ENCODE assay signal across 8 cellular contexts in genomic region chr14:51095854-51096823, GRCh38. TPM values are rescaled to one million over a fixed set of nuclear protein-coding genes. Genes with fewer than 3 reads are reported as not detected.
DNase-seq lines count a peak whose midpoint lies in the region; ATAC-seq and TF ChIP-seq lines count a peak whose summit lies in the region.

No MANE protein-coding gene starts in this region.

- H3K27me3 ChIP-seq in ectodermal cell (ENCODE audit: control insufficient read depth, insufficient read depth, low read length, poor library complexity, severe bottlenecking) (peaks cover 62% of the 10 kb centered on the region), mesendoderm (ENCODE audit: insufficient read depth, low read length, poor library complexity) (peaks cover 6% of the 10 kb centered on the region)

- no peak overlapping the region for H3K18ac ChIP-seq in mesendoderm (ENCODE audit: low read length)

- no peak overlapping the region for H2BK15ac ChIP-seq in mesendoderm (replicated peaks; ENCODE audit: low read depth)

- H3K79me1 ChIP-seq in mesendoderm (ENCODE audit: low read length), result no peaks in the 10 kb centered on the region

- H3K4me2 ChIP-seq in mesendoderm (ENCODE audit: low read length), result peak overlapping the region; percentile 92

- no peak overlapping the region for H2BK5ac ChIP-seq in mesendoderm (ENCODE audit: low read length)

- 0 out of 2 replicates have a peak overlapping the region, but pooled peaks have one; percentile 8 for H3K27ac ChIP-seq in SK-N-MC
- H3K27ac ChIP-seq in ectodermal cell (ENCODE audit: insufficient read depth, low read depth, low read length, poor library complexity, severe bottlenecking), result no peak overlapping the region
- H3K27ac ChIP-seq in mesendoderm (ENCODE audit: low read depth, low read length), result peak overlapping the region; percentile 46

- H2BK120ac ChIP-seq in mesendoderm (ENCODE audit: low read depth, low read length), result no peak overlapping the region

- H3K9me3 ChIP-seq in SK-N-MC (ENCODE audit: low read depth, low read length), result no peaks in the 10 kb centered on the region
- H3K9me3 ChIP-seq in ectodermal cell (ENCODE audit: control insufficient read depth, low read length), result no peaks in the 10 kb centered on the region

- no peak overlapping the region for H2AK5ac ChIP-seq in mesendoderm (ENCODE audit: low read length)

- H3K9ac ChIP-seq in SK-N-MC (ENCODE audit: insufficient read length), result peak overlapping the region; percentile 69
- H3K9ac ChIP-seq in mesendoderm (ENCODE audit: low read length), result peak overlapping the region; percentile 53

- no peak for ATAC-seq in HG03196 (IDR thresholded peaks at IDR 0.05; ENCODE audit: unreplicated experiment)

- H3K79me2 ChIP-seq in mesendoderm (ENCODE audit: control insufficient read depth, insufficient read depth, low read length), result no peaks in the 10 kb centered on the region

- H3K4me1 ChIP-seq in ectodermal cell (ENCODE audit: control insufficient read depth, insufficient read depth, low read length), result peaks cover 4% of the 10 kb centered on the region
- peaks cover 2% of the 10 kb centered on the region for H3K4me1 ChIP-seq in mesendoderm (ENCODE audit: control insufficient read depth, low read depth, low read length)

- DNase-seq in AG20443 (ENCODE audit: low spot score) (peak; percentile 44), HFF-Myc (ENCODE audit: extremely low read depth, low read depth) (no peak), SK-N-MC (ENCODE audit: low read depth, low spot score) (no peak), mesendoderm (peak; percentile 26), superior temporal gyrus (ENCODE audit: extremely low spot score) (peak; percentile 95), RPMI8226 (no peak)

- H4K8ac ChIP-seq in mesendoderm (ENCODE audit: low read depth, low read length), result no peak overlapping the region

- no peak overlapping the region for H3K23ac ChIP-seq in mesendoderm (ENCODE audit: low read length)

- no peaks in the 10 kb centered on the region for H3K36me3 ChIP-seq in SK-N-MC (ENCODE audit: insufficient read depth, low read length)
- H3K36me3 ChIP-seq in ectodermal cell (ENCODE audit: control insufficient read depth, insufficient read depth, low read length), result no peaks in the 10 kb centered on the region
- H3K36me3 ChIP-seq in mesendoderm (ENCODE audit: control insufficient read depth, insufficient read depth, low read length), result no peaks in the 10 kb centered on the region

- no peak for TF ChIP-seq CTCF in HFF-Myc (IDR thresholded peaks at IDR 0.05; ENCODE audit: low read depth, low read length, missing control alignments)

- no peak overlapping the region for H4K5ac ChIP-seq in mesendoderm (ENCODE audit: low read length)

- peak overlapping the region; percentile 87 for H3K56ac ChIP-seq in mesendoderm (ENCODE audit: low read length)

- H3K4me3 ChIP-seq in HFF-Myc (replicated peaks; ENCODE audit: low read depth, low read length) (peak overlapping the region; percentile 45), SK-N-MC (peak overlapping the region; percentile 93), ectodermal cell (ENCODE audit: insufficient read depth, low read depth, low read length) (peak overlapping the region; percentile 53), mesendoderm (ENCODE audit: low read length) (peak overlapping the region; percentile 65)

- 35 to 38% methylated on average over 19 of the region's 19 CpGs for WGBS in ectodermal cell, 2 experiments
- WGBS in mesendoderm (ENCODE audit: extremely low coverage, insufficient coverage, low lambda C conversion rate), result no CpG with 5 or more reads among the region's 19 CpGs

- H3K4ac ChIP-seq in mesendoderm (ENCODE audit: low read depth, low read length), result no peak overlapping the region

RNA-seq across cellular contexts. Expression of gene TRIM9, which starts 1.2 kb away (rescaled TPM):
- polyA plus RNA-seq in ectodermal cell (2013, experiment 1 of 4), result 4.5 TPM
- 4.4 TPM for polyA plus RNA-seq in ectodermal cell (2013, experiment 2 of 4)
- polyA plus RNA-seq in ectodermal cell (2013, experiment 3 of 4), result 3.5 TPM
- polyA plus RNA-seq in ectodermal cell (2013, experiment 4 of 4), result 4.6 TPM
- 0.59 TPM for polyA plus RNA-seq in mesendoderm (2013, experiment 1 of 2)
- 0.56 TPM for polyA plus RNA-seq in mesendoderm (2013, experiment 2 of 2)

Comparison
In these comparisons a context has a peak if more than half of its experiments do, and no peak if none do; other contexts are left out.
1. DNase-seq: peak in AG20443 (single experiment), mesendoderm (single experiment) and superior temporal gyrus (single experiment); none in HFF-Myc (single experiment), SK-N-MC (single experiment) and RPMI8226 (single experiment).
2. Peak in every context shown above with its lines, with median percentiles within 50 percentile points of each other: H3K4me3 ChIP-seq.